In genomic region chr6:54081499-54081898, GRCh38 we compare ENCODE assay signal across 2 cellular contexts. TPM values are rescaled to one million over a fixed set of nuclear protein-coding genes. Genes with fewer than 3 reads are reported as not detected.
"Had no signal": no experiment of that assay in that cellular context is flagged by ENCODE, and none has a peak within 500 bp of the region (broad histone marks: within the 10 kb centered on the region; RNA-seq: fewer than 3 reads in every experiment).

No MANE protein-coding gene starts in this region.

RNA-seq across cellular contexts. Expression of gene MLIP, which starts 29.7 kb away (rescaled TPM):
- total RNA-seq: G401, GM12878 had no signal
- polyA plus RNA-seq: GM12878 had no signal
